ENCODE assay signal across 11 cellular contexts in the genomic region with DNA sequence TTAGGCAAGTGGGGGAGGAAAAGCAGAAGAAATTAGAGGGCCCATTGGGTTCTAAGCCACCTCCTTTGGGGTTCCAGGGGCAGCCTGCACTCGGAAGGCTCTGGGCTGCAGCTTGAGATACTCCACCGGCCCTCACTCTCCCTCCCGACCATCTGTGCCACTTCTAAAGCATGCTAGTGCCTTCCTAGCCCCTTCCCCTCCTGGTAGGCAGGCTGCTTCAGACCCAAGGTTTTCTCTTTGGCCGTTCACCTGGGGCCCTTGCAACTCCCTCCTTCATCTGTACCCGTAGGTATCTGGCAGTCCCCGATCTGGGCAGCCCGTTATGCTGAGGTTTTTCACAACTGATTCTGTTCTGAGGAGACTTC.
DNase-seq lines count a peak whose midpoint lies in the region; ATAC-seq and TF ChIP-seq lines count a peak whose summit lies in the region.
"Had no signal": no experiment of that assay in that cellular context is flagged by ENCODE, and none has a peak within 500 bp of the region (broad histone marks: within the 10 kb centered on the region; RNA-seq: fewer than 3 reads in every experiment).

No MANE protein-coding gene starts in this region.

- H3K4me1 Mint-ChIP-seq in Calu3 (ENCODE audit: low read depth, unreplicated experiment): peaks cover 49% of the 10 kb centered on the region
- H3K4me1 Mint-ChIP-seq in effector memory CD8-positive, alpha-beta T cell (ENCODE audit: low read depth in 2 of 2): peaks cover 65 to 67% of the 10 kb centered on the region in 2 donors

- CTCF ChIA-PET in Calu3 (lab: Charles Lee) (interaction anchor here (0.6 to 1.4 kb wide), 2 partner anchors 10 to 150 kb away, joined by 3 to 6 read pairs; no protein-coding TSS in a partner anchor), OCI-LY7 (lab: Charles Lee; ENCODE audit: unreplicated experiment) (no interaction called here)

- H3K79me2 ChIP-seq in OCI-LY7 (ENCODE audit: insufficient read depth, low read depth, low read length) (no peaks in the 10 kb centered on the region), Karpas-422 (ENCODE audit: low read length) (no peaks in the 10 kb centered on the region)

- H4K20me1 ChIP-seq in OCI-LY7 (ENCODE audit: insufficient read depth, low read length): peaks cover 7% of the 10 kb centered on the region; the same call in 1 of the 2 replicates
- peaks cover 20% of the 10 kb centered on the region; the same call in 1 of the 2 replicates for H4K20me1 ChIP-seq in Karpas-422 (ENCODE audit: insufficient read depth, low read depth, low read length)

- no peak overlapping the region for H2AFZ ChIP-seq in OCI-LY7 (ENCODE audit: low read length)
- no peak overlapping the region for H2AFZ ChIP-seq in Karpas-422 (ENCODE audit: low read length)

- no peak for DNase-seq in Calu3
- DNase-seq in OCI-LY7 (ENCODE audit: low spot score): no peak
- no peak for DNase-seq in effector memory CD8-positive, alpha-beta T cell
- no peak for DNase-seq in NOMO-1 treated with DMSO at 0.1 percent for 48 hours (lab: John Stamatoyannopoulos, UW; ENCODE audit: unreplicated experiment)
- DNase-seq in Karpas-422: no peak
- no peak for DNase-seq in RKO (ENCODE audit: low spot score)
- DNase-seq in hypothalamus (lab: John Stamatoyannopoulos, UW): no peak
- DNase-seq: left ventricle myocardium inferior, NCI-H1048, uterus had no signal

- BruUV-seq in Calu3 (replicated peaks; lab: Mats Ljungman, UMichigan) (no TSS peak), OCI-LY7 (replicated peaks; lab: Mats Ljungman, UMichigan) (no TSS peak)

- peaks cover 26% of the 10 kb centered on the region for H3K36me3 Mint-ChIP-seq in Calu3 (ENCODE audit: insufficient read depth, unreplicated experiment)
- H3K36me3 Mint-ChIP-seq in effector memory CD8-positive, alpha-beta T cell (ENCODE audit: insufficient read depth): peaks cover 26% of the 10 kb centered on the region

- H3K27me3 ChIP-seq in neutrophil (peaks cover 21% of the 10 kb centered on the region), Karpas-422 (ENCODE audit: low read length) (no peaks in the 10 kb centered on the region; the same call in 1 of the 2 replicates)
- H3K27me3 ChIP-seq: uterus had no signal

- H3K9me2 ChIP-seq in OCI-LY7 (ENCODE audit: insufficient read depth, low read length): no peaks in the 10 kb centered on the region
- no peaks in the 10 kb centered on the region for H3K9me2 ChIP-seq in Karpas-422 (replicated peaks; ENCODE audit: insufficient read depth, low read length)

- H3K4me3 ChIP-seq in OCI-LY7 (ENCODE audit: low read depth, low read length, poor library complexity, severe bottlenecking): no peak overlapping the region
- peak overlapping the region; percentile 86 to 92 for H3K4me3 ChIP-seq in neutrophil (ENCODE audit: low read depth in 1 of 2, low read length in 1 of 2)
- no peak overlapping the region for H3K4me3 ChIP-seq in Karpas-422 (ENCODE audit: low read length)
- H3K4me3 ChIP-seq: uterus had no signal

- peak overlapping the region; percentile 75 for H3K27ac Mint-ChIP-seq in Calu3 (ENCODE audit: unreplicated experiment)
- peak overlapping the region; percentile 81 to 91 for H3K27ac Mint-ChIP-seq in effector memory CD8-positive, alpha-beta T cell

- intact Hi-C loops in Calu3 (cut with micrococcal nuclease; ENCODE audit: unreplicated experiment): no loop called here
- intact Hi-C loops in OCI-LY7 (cut with micrococcal nuclease; ENCODE audit: unreplicated experiment): no loop called here

- no peak for TF ChIP-seq CTCF in Calu3 (IDR thresholded peaks at IDR 0.05; ENCODE audit: unreplicated experiment)
- no peak for TF ChIP-seq CTCF in OCI-LY7 (conservative IDR thresholded peaks at IDR 0.05; ENCODE audit: low read length)
- no peak for TF ChIP-seq CTCF in neutrophil (IDR thresholded peaks at IDR 0.05)

- H3K4me2 ChIP-seq in OCI-LY7 (ENCODE audit: low read length): peak overlapping the region; percentile 82
- no peak overlapping the region for H3K4me2 ChIP-seq in Karpas-422 (ENCODE audit: low read depth, low read length, poor library complexity, severe bottlenecking)

- H3K36me3 ChIP-seq in OCI-LY7 (ENCODE audit: insufficient read depth, low read length) (no peaks in the 10 kb centered on the region), neutrophil (no peaks in the 10 kb centered on the region), Karpas-422 (ENCODE audit: insufficient read depth, low read length) (no peaks in the 10 kb centered on the region)
- H3K36me3 ChIP-seq: left ventricle myocardium inferior, uterus had no signal

- H3K4me3 Mint-ChIP-seq in Calu3 (ENCODE audit: low read depth, unreplicated experiment): peak overlapping the region; percentile 72
- peak overlapping the region; percentile 82 to 90 for H3K4me3 Mint-ChIP-seq in effector memory CD8-positive, alpha-beta T cell

- H3K27ac ChIP-seq in OCI-LY7 (ENCODE audit: low read depth, low read length, poor library complexity, severe bottlenecking) (no peak overlapping the region), neutrophil (peak overlapping the region; percentile 98), Karpas-422 (ENCODE audit: low read length) (no peak overlapping the region)
- H3K27ac ChIP-seq: uterus had no signal

- H3K9me3 ChIP-seq in OCI-LY7 (ENCODE audit: low read length) (no peaks in the 10 kb centered on the region), neutrophil (no peaks in the 10 kb centered on the region), Karpas-422 (ENCODE audit: low read length) (no peaks in the 10 kb centered on the region)
- H3K9me3 ChIP-seq: left ventricle myocardium inferior, uterus had no signal

- POLR2A ChIA-PET in OCI-LY7 (lab: Charles Lee): no interaction called here

- peaks cover 2% of the 10 kb centered on the region for H3K27me3 Mint-ChIP-seq in Calu3 (ENCODE audit: unreplicated experiment)
- H3K27me3 Mint-ChIP-seq in effector memory CD8-positive, alpha-beta T cell: no peaks in the 10 kb centered on the region

- H3K9ac ChIP-seq in Karpas-422 (ENCODE audit: low read length): no peak overlapping the region

- H3K9me3 Mint-ChIP-seq in Calu3 (ENCODE audit: low read depth, unreplicated experiment): no peaks in the 10 kb centered on the region
- no peaks in the 10 kb centered on the region for H3K9me3 Mint-ChIP-seq in effector memory CD8-positive, alpha-beta T cell

- peaks cover 76% of the 10 kb centered on the region for H3K4me1 ChIP-seq in OCI-LY7 (ENCODE audit: insufficient read depth, low read length, poor library complexity, severe bottlenecking)
- peaks cover 76 to 78% of the 10 kb centered on the region in 2 experiments for H3K4me1 ChIP-seq in neutrophil (ENCODE audit: control insufficient read depth in 1 of 2, insufficient read depth in 1 of 2, low read depth in 1 of 2, low read length in 1 of 2)
- H3K4me1 ChIP-seq in Karpas-422 (ENCODE audit: low read length): peaks cover 59% of the 10 kb centered on the region
- H3K4me1 ChIP-seq: uterus had no signal

- no peak for ATAC-seq in effector memory CD8-positive, alpha-beta T cell (replicated peaks)

Comparison
In these comparisons a context has a peak if more than half of its experiments do, and no peak if none do; other contexts are left out.
1. H3K4me3 ChIP-seq: peak in neutrophil (2 of 2); none in OCI-LY7 (single experiment) and Karpas-422 (single experiment).